ENCODE assay signal across 10 cellular contexts in genomic region chr1:220123889-220124288, GRCh38. TPM values are rescaled to one million over a fixed set of nuclear protein-coding genes. Genes with fewer than 3 reads are reported as not detected.
DNase-seq lines count a peak whose midpoint lies in the region; ATAC-seq and TF ChIP-seq lines count a peak whose summit lies in the region.
"Had no signal": no experiment of that assay in that cellular context is flagged by ENCODE, and none has a peak within 500 bp of the region (broad histone marks: within the 10 kb centered on the region; RNA-seq: fewer than 3 reads in every experiment).

No MANE protein-coding gene starts in this region.

- peaks cover 0 to 13% (median 5%) of the 10 kb centered on the region in 4 donors for H3K36me3 ChIP-seq in right lobe of liver

- H3K27me3 ChIP-seq in right lobe of liver = no peaks in the 10 kb centered on the region

- H3K9me3 ChIP-seq in right lobe of liver = no peaks in the 10 kb centered on the region

- peak; percentile 12 to 28 (median 24) for TF ChIP-seq CTCF in right lobe of liver (IDR thresholded peaks at IDR 0.05)

- intact Hi-C loops in right lobe of liver (cut with DNase I) = no loop called here

- H3K4me3 ChIP-seq in right lobe of liver = no peak overlapping the region

- DNase-seq in DMS 273 (lab: John Stamatoyannopoulos, UW; ENCODE audit: unreplicated experiment) (peak; percentile 33), DMS 273 treated with DMSO at 0.1 percent for 48 hours (lab: John Stamatoyannopoulos, UW) (no peak), HuH-7 (ENCODE audit: low spot score) (peak; percentile 36), UCSD-AML1 (lab: John Stamatoyannopoulos, UW; ENCODE audit: unreplicated experiment) (peak; percentile 11), right lobe of liver (no peak), middle frontal gyrus (ENCODE audit: extremely low spot score, low spot score) (no peak), activated T-cell treated with anti-CD3 and anti-CD28 coated beads for 4 hours (no peak)
- DNase-seq: activated effector memory CD4-positive, alpha-beta T cell treated with anti-CD3 and anti-CD28 coated beads, Interleukin-2, amount 50 U/mL, for 16 hours; NCI-H2171 had no signal

- peaks cover 0 to 8% (median 0%) of the 10 kb centered on the region in 4 donors for H3K4me1 ChIP-seq in right lobe of liver

- ATAC-seq in right lobe of liver = no peak
- no peak for ATAC-seq in HG03342 (IDR thresholded peaks at IDR 0.05; ENCODE audit: unreplicated experiment)

- no peak for TF ChIP-seq POLR2A in right lobe of liver (IDR thresholded peaks at IDR 0.05)

- no peak overlapping the region for H3K27ac ChIP-seq in right lobe of liver

RNA-seq across cellular contexts. Expression of gene IARS2, which starts 30.0 kb away (rescaled TPM):
- 10 to 100 TPM; 46.7 to 64.7 (median 50.0) TPM for total RNA-seq in right lobe of liver

RNA-seq across cellular contexts. Expression of gene BPNT1, which starts 34.3 kb away (rescaled TPM):
- 10 to 100 TPM; 13.6 to 26.1 (median 16.8) TPM for total RNA-seq in right lobe of liver

Comparison
In these comparisons a context has a peak if more than half of its experiments do, and no peak if none do; other contexts are left out.
1. DNase-seq: peak in DMS 273 (single experiment), HuH-7 (single experiment) and UCSD-AML1 (single experiment); none in DMS 273 treated with DMSO at 0.1 percent for 48 hours (single experiment), right lobe of liver (0 of 3), middle frontal gyrus (single experiment) and activated T-cell treated with anti-CD3 and anti-CD28 coated beads for 4 hours (single experiment).